21 cellular contexts compared by ENCODE assay signal in genomic region chr1:70426154-70427131, GRCh38. TPM values are rescaled to one million over a fixed set of nuclear protein-coding genes. Genes with fewer than 3 reads are reported as not detected.
DNase-seq lines count a peak whose midpoint lies in the region; ATAC-seq and TF ChIP-seq lines count a peak whose summit lies in the region.
"Had no signal": no experiment of that assay in that cellular context is flagged by ENCODE, and none has a peak within 500 bp of the region (broad histone marks: within the 10 kb centered on the region; RNA-seq: fewer than 3 reads in every experiment).

No MANE protein-coding gene starts in this region.

- H3K27ac ChIP-seq in H9 (ENCODE audit: insufficient read length, low read depth, low read length) = no peak overlapping the region
- peak overlapping the region; percentile 86 for H3K27ac ChIP-seq in VCaP
- H3K27ac ChIP-seq: heart right ventricle, uterus had no signal

- no peak overlapping the region for H3K4ac ChIP-seq in H9 (ENCODE audit: low read depth, low read length)

- peaks cover 11% of the 10 kb centered on the region for H3K36me3 Mint-ChIP-seq in T-helper 1 cell treated with Interleukin-12 subunit alpha and Interleukin-12 subunit beta and Interleukin-4 antibody, amounts not matched to agents 30 μg/mL and 1 μg/mL, for 36 hours (ENCODE audit: low read depth)
- H3K36me3 Mint-ChIP-seq in H9 (ENCODE audit: insufficient read depth in 1 of 3, low read depth in 3 of 3) = peaks cover 26 to 66% (median 59%) of the 10 kb centered on the region in 3 experiments
- H3K36me3 Mint-ChIP-seq in activated naive CD4-positive, alpha-beta T cell treated with anti-CD3 and anti-CD28 coated beads for 36 hours (ENCODE audit: low read depth) = peaks cover 16% of the 10 kb centered on the region
- H3K36me3 Mint-ChIP-seq: CD14-positive monocyte had no signal

- peak overlapping the region; percentile 46 for H3K27ac Mint-ChIP-seq in T-helper 1 cell treated with Interleukin-12 subunit alpha and Interleukin-12 subunit beta and Interleukin-4 antibody, amounts not matched to agents 30 μg/mL and 1 μg/mL, for 36 hours
- peak overlapping the region; percentile 65 to 82 (median 67) for H3K27ac Mint-ChIP-seq in H9
- H3K27ac Mint-ChIP-seq in activated naive CD4-positive, alpha-beta T cell treated with anti-CD3 and anti-CD28 coated beads for 36 hours = no peak overlapping the region
- H3K27ac Mint-ChIP-seq: HFFc6 had no signal

- H3K23me2 ChIP-seq in H9 (ENCODE audit: insufficient read length, low read depth, low read length, poor library complexity, severe bottlenecking) = no peaks in the 10 kb centered on the region

- CTCF ChIA-PET in activated naive CD4-positive, alpha-beta T cell treated with anti-CD3 and anti-CD28 coated beads for 36 hours (lab: Charles Lee) = no interaction called here

- H4K91ac ChIP-seq in H9 (ENCODE audit: insufficient read length, low read depth, low read length) = no peak overlapping the region

- H3K27me3 Mint-ChIP-seq in T-helper 1 cell treated with Interleukin-12 subunit alpha and Interleukin-12 subunit beta and Interleukin-4 antibody, amounts not matched to agents 30 μg/mL and 1 μg/mL, for 36 hours (ENCODE audit: low read depth) = no peaks in the 10 kb centered on the region
- no peaks in the 10 kb centered on the region for H3K27me3 Mint-ChIP-seq in H9 (ENCODE audit: low read depth)
- no peaks in the 10 kb centered on the region for H3K27me3 Mint-ChIP-seq in activated naive CD4-positive, alpha-beta T cell treated with anti-CD3 and anti-CD28 coated beads for 36 hours (ENCODE audit: low read depth)

- H3K18ac ChIP-seq in H9 (ENCODE audit: insufficient read length, low read depth, low read length) = no peak overlapping the region

- no peaks in the 10 kb centered on the region for H3K9me3 ChIP-seq in H9 (ENCODE audit: control insufficient read depth, low read depth, low read length)
- H3K9me3 ChIP-seq: heart right ventricle, uterus had no signal

- no peak overlapping the region for H3K4me3 ChIP-seq in H7 (ENCODE audit: insufficient read depth, low read depth, low read length)
- H3K4me3 ChIP-seq: heart right ventricle, uterus had no signal

- no peaks in the 10 kb centered on the region for H3K79me1 ChIP-seq in H9 (ENCODE audit: insufficient read depth, low read depth, low read length, poor library complexity, severe bottlenecking)

- no peak overlapping the region for H3K14ac ChIP-seq in H9 (ENCODE audit: insufficient read depth, low read length)

- ATAC-seq in HG02763 (IDR thresholded peaks at IDR 0.05; ENCODE audit: unreplicated experiment) = no peak
- ATAC-seq: heart right ventricle had no signal

- no peak overlapping the region for H3K9ac ChIP-seq in H9 (ENCODE audit: extremely low read depth, insufficient read length, low read length)

- intact Hi-C loops in activated naive CD4-positive, alpha-beta T cell treated with anti-CD3 and anti-CD28 coated beads for 36 hours (cut with micrococcal nuclease) = no loop called here

- no peak overlapping the region for H3T11ph ChIP-seq in H9 (ENCODE audit: low read length)

- no peak overlapping the region for H4K5ac ChIP-seq in H9 (ENCODE audit: insufficient read length, low read depth, low read length)

- H3K79me2 ChIP-seq in H9 (ENCODE audit: insufficient read depth, low read length) = no peaks in the 10 kb centered on the region

- DNase-seq in T-helper 1 cell (no peak), H9 (no peak), glomerular visceral epithelial cell (ENCODE audit: extremely low spot score) (peak; percentile 22), H7 (no peak)
- DNase-seq in activated naive CD4-positive, alpha-beta T cell treated with anti-CD3 and anti-CD28 coated beads for 36 hours = no peak
- DNase-seq: activated CD4-positive, CD25-positive, alpha-beta regulatory T cell treated with anti-CD3 and anti-CD28 coated beads, Interleukin-2, amount 50 U/mL, for 72 hours; activated gamma-delta T cell; amniotic stem cell; effector CD4-positive, alpha-beta T cell; heart right ventricle; HFFc6; immature natural killer cell; NCI-H187 treated with DMSO at 0.1 percent for 48 hours; NCI-H526 treated with DMSO at 0.1 percent for 48 hours; stimulated activated CD8-positive, alpha-beta memory T cell treated with anti-CD3 and anti-CD28 coated beads, Interleukin-4, amount 100 ng/mL, for 48 hours; T1000; uterus had no signal

- H3K56ac ChIP-seq in H9 (ENCODE audit: insufficient read length, low read depth, low read length) = no peak overlapping the region

- H2BK5ac ChIP-seq in H9 (ENCODE audit: insufficient read length, low read length) = no peak overlapping the region

- no peaks in the 10 kb centered on the region for H4K20me1 ChIP-seq in H9 (ENCODE audit: control insufficient read depth, insufficient read depth, insufficient read length)

- H3K27me3 ChIP-seq in H9 (ENCODE audit: insufficient read depth, low read length) = no peaks in the 10 kb centered on the region
- H3K27me3 ChIP-seq in H7 (ENCODE audit: control insufficient read depth, insufficient read depth, low read length) = no peaks in the 10 kb centered on the region
- H3K27me3 ChIP-seq: heart right ventricle, uterus had no signal

- no peaks in the 10 kb centered on the region for H3K9me3 Mint-ChIP-seq in T-helper 1 cell treated with Interleukin-12 subunit alpha and Interleukin-12 subunit beta and Interleukin-4 antibody, amounts not matched to agents 30 μg/mL and 1 μg/mL, for 36 hours
- no peaks in the 10 kb centered on the region for H3K9me3 Mint-ChIP-seq in H9
- no peaks in the 10 kb centered on the region for H3K9me3 Mint-ChIP-seq in activated naive CD4-positive, alpha-beta T cell treated with anti-CD3 and anti-CD28 coated beads for 36 hours
- H3K9me3 Mint-ChIP-seq: CD14-positive monocyte, HFFc6, immature natural killer cell had no signal

- no peak overlapping the region for H3K23ac ChIP-seq in H9 (ENCODE audit: insufficient read length, low read depth, low read length)

- H2BK15ac ChIP-seq in H9 (ENCODE audit: low read depth, low read length) = no peak overlapping the region

- no CpG with 5 or more reads among the region's 7 CpGs for WGBS in H9 (ENCODE audit: extremely low coverage, insufficient read length, low lambda C conversion rate)

- H2BK20ac ChIP-seq in H9 (ENCODE audit: low read depth, low read length, poor library complexity, severe bottlenecking) = no peak overlapping the region

- no peak overlapping the region for H4K8ac ChIP-seq in H9 (replicated peaks; ENCODE audit: insufficient read length, low read depth, low read length)

- no peak overlapping the region for H2BK12ac ChIP-seq in H9 (ENCODE audit: insufficient read length, low read depth, low read length)

- peaks cover 4% of the 10 kb centered on the region; the same call in 1 of the 2 replicates for H3K4me1 ChIP-seq in H9 (ENCODE audit: insufficient read depth, low read length)
- H3K4me1 ChIP-seq: heart right ventricle, uterus had no signal

- peaks cover 16% of the 10 kb centered on the region for H3K36me3 ChIP-seq in H7 (replicated peaks; ENCODE audit: control insufficient read depth, insufficient read depth, low read length)
- H3K36me3 ChIP-seq: uterus had no signal

- H2AK5ac ChIP-seq in H9 (ENCODE audit: insufficient read length, low read length) = no peak overlapping the region

- no peak overlapping the region for H2BK120ac ChIP-seq in H9 (ENCODE audit: low read depth, low read length, poor library complexity, severe bottlenecking)

- H3K4me2 ChIP-seq in H9 (ENCODE audit: insufficient read depth, insufficient read length, low read length) = no peak overlapping the region

- peaks cover 11% of the 10 kb centered on the region for H3K4me1 Mint-ChIP-seq in T-helper 1 cell treated with Interleukin-12 subunit alpha and Interleukin-12 subunit beta and Interleukin-4 antibody, amounts not matched to agents 30 μg/mL and 1 μg/mL, for 36 hours (ENCODE audit: low read depth)
- H3K4me1 Mint-ChIP-seq in H9 = peaks cover 11 to 21% of the 10 kb centered on the region in 2 experiments
- no peaks in the 10 kb centered on the region for H3K4me1 Mint-ChIP-seq in activated naive CD4-positive, alpha-beta T cell treated with anti-CD3 and anti-CD28 coated beads for 36 hours (ENCODE audit: low read depth)
- H3K4me1 Mint-ChIP-seq: CD14-positive monocyte, immature natural killer cell had no signal

- no peak overlapping the region for H2AFZ ChIP-seq in H9 (ENCODE audit: low read length)

- TF ChIP-seq CTCF in H9 (conservative IDR thresholded peaks at IDR 0.05) (no peak), VCaP (conservative IDR thresholded peaks at IDR 0.05) (no peak)

- no peak overlapping the region for H3K4me3 Mint-ChIP-seq in T-helper 1 cell treated with Interleukin-12 subunit alpha and Interleukin-12 subunit beta and Interleukin-4 antibody, amounts not matched to agents 30 μg/mL and 1 μg/mL, for 36 hours
- H3K4me3 Mint-ChIP-seq in H9 = no peak overlapping the region
- no peak overlapping the region for H3K4me3 Mint-ChIP-seq in activated naive CD4-positive, alpha-beta T cell treated with anti-CD3 and anti-CD28 coated beads for 36 hours
- H3K4me3 Mint-ChIP-seq: CD14-positive monocyte, HFFc6, immature natural killer cell had no signal

RNA-seq across cellular contexts. Expression of gene CTH, which starts 15.4 kb away (rescaled TPM):
- total RNA-seq in H9 (2021) = 15.3 and 15.5 TPM in 2 replicates
- total RNA-seq in activated naive CD4-positive, alpha-beta T cell treated with anti-CD3 and anti-CD28 coated beads for 36 hours = 10 to 100 TPM; 30.3 to 36.1 TPM
- total RNA-seq in H7 (2014; rRNA removed; shearing (Covaris generic)) = 33.5 and 35.9 TPM in 2 replicates
